Comparison of ENCODE assay signal across 9 cellular contexts in genomic region chr18:50099725-50100414, GRCh38.
DNase-seq lines count a peak whose midpoint lies in the region; ATAC-seq and TF ChIP-seq lines count a peak whose summit lies in the region.
"Had no signal": no experiment of that assay in that cellular context is flagged by ENCODE, and none has a peak within 500 bp of the region (broad histone marks: within the 10 kb centered on the region; RNA-seq: fewer than 3 reads in every experiment).

No MANE protein-coding gene starts in this region.

- TF ChIP-seq CTCF in fibroblast of mammary gland (conservative IDR thresholded peaks at IDR 0.05; ENCODE audit: control insufficient read depth, insufficient read depth, low read depth, low read length), result no peak

- no peak overlapping the region for H3K4me3 ChIP-seq in fibroblast of mammary gland (ENCODE audit: control insufficient read depth, low read depth, low read length)

- DNase-seq in DMS53 (lab: John Stamatoyannopoulos, UW), result peak; percentile 97
- peak; percentile 81 for DNase-seq in fibroblast of mammary gland (ENCODE audit: low read depth)
- no peak for DNase-seq in dermis blood vessel endothelial cell
- DNase-seq in NCI-H2227 (lab: John Stamatoyannopoulos, UW; ENCODE audit: unreplicated experiment), result no peak
- DNase-seq in NCI-H128 (lab: John Stamatoyannopoulos, UW; ENCODE audit: unreplicated experiment), result no peak
- DNase-seq in NCI-H146 treated with DMSO at 0.1 percent for 48 hours (lab: John Stamatoyannopoulos, UW; ENCODE audit: unreplicated experiment), result no peak
- DNase-seq: activated naive CD8-positive, alpha-beta T cell treated with anti-CD3 and anti-CD28 coated beads, Interleukin-2, amount 10 ng/mL, durations not matched to agents 7 days and 5 days had no signal

- ATAC-seq in GM19455 (IDR thresholded peaks at IDR 0.05; ENCODE audit: unreplicated experiment) (peak; percentile 70), HG03521 (IDR thresholded peaks at IDR 0.05; ENCODE audit: unreplicated experiment) (peak; percentile 59)

Comparison
In these comparisons a context has a peak if more than half of its experiments do, and no peak if none do; other contexts are left out.
1. DNase-seq: peak in DMS53 (single experiment) and fibroblast of mammary gland (single experiment); none in dermis blood vessel endothelial cell (single experiment), NCI-H2227 (single experiment), NCI-H128 (single experiment) and NCI-H146 treated with DMSO at 0.1 percent for 48 hours (single experiment).